In the genomic region with DNA sequence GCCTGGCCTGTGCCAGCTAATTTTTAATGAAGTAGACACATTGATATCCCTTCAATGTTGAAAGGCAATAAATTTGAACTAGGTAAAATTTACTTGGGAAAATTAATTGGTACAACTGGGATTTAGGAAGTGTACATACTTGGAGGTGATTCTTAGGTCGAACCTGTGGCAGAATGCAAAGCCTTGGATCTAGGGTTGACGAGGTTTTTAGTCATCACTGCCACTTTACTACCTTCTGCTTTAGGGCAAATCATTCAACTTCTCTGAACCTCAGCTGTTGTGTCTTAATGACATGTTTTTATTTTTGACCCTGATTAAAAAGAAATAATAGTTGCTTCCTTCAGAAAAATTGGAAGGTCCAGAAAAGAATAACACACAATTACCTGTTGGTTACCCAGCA, we compare ENCODE assay signal across 15 cellular contexts. TPM values are rescaled to one million over a fixed set of nuclear protein-coding genes. Genes with fewer than 3 reads are reported as not detected.
A peak's percentile ranks its signal among the peaks of the same experiment; 100 is the strongest.
DNase-seq lines count a peak whose midpoint lies in the region; ATAC-seq and TF ChIP-seq lines count a peak whose summit lies in the region.
"Had no signal": no experiment of that assay in that cellular context is flagged by ENCODE, and none has a peak within 500 bp of the region (broad histone marks: within the 10 kb centered on the region; RNA-seq: fewer than 3 reads in every experiment).

No MANE protein-coding gene starts in this region.

- H3K27ac Mint-ChIP-seq in HFFc6 (no peak overlapping the region), nephron (no peak overlapping the region)

- ATAC-seq in GM21528 (IDR thresholded peaks at IDR 0.05; ENCODE audit: low FRiP score, unreplicated experiment) (no peak), HG03108 (IDR thresholded peaks at IDR 0.05; ENCODE audit: unreplicated experiment) (no peak), HG03097 (IDR thresholded peaks at IDR 0.05; ENCODE audit: low FRiP score, unreplicated experiment) (no peak)
- ATAC-seq: activated T-cell treated with anti-CD3 and anti-CD28 coated beads, Interleukin-2, amount 50 U/mL, for 4 hours had no signal

- peak overlapping the region; percentile 15; the same call in 1 of the 2 replicates for H3K27ac ChIP-seq in C4-2B
- peak overlapping the region; percentile 97 for H3K27ac ChIP-seq in VCaP

- H3K9me3 Mint-ChIP-seq in HFFc6 = no peaks in the 10 kb centered on the region
- no peaks in the 10 kb centered on the region for H3K9me3 Mint-ChIP-seq in nephron
- H3K9me3 Mint-ChIP-seq: activated CD4-positive, alpha-beta memory T cell treated with anti-CD3 and anti-CD28 coated beads, Interleukin-2, amount 10 ng/mL, durations not matched to agents 7 days and 5 days; activated T-cell treated with anti-CD3 and anti-CD28 coated beads, Interleukin-2, amount 50 U/mL, for 4 hours had no signal

- H3K4me3 Mint-ChIP-seq in HFFc6 (peak overlapping the region; percentile 92), nephron (peak overlapping the region; percentile 63 to 92 (median 73))

- H3K27me3 Mint-ChIP-seq in HFFc6 (ENCODE audit: insufficient read depth) (no peaks in the 10 kb centered on the region), nephron (ENCODE audit: low read depth) (no peaks in the 10 kb centered on the region)
- H3K27me3 Mint-ChIP-seq: activated CD4-positive, alpha-beta memory T cell treated with anti-CD3 and anti-CD28 coated beads, Interleukin-2, amount 10 ng/mL, durations not matched to agents 7 days and 5 days had no signal

- DNase-seq in HFFc6 (no peak), pons (ENCODE audit: low spot score) (no peak)
- DNase-seq: activated CD4-positive, alpha-beta memory T cell treated with anti-CD3 and anti-CD28 coated beads, Interleukin-2, amount 10 ng/mL, durations not matched to agents 7 days and 5 days; activated T-cell treated with anti-CD3 and anti-CD28 coated beads, Interleukin-2, amount 50 U/mL, for 4 hours; adrenal gland; mesendoderm; NCI-H2029 treated with DMSO at 0.1 percent for 48 hours; stimulated activated CD4-positive, alpha-beta T cell treated with anti-CD3 and anti-CD28 coated beads, Interleukin-2, amount 100 ng/mL, for 48 hours had no signal

- no peaks in the 10 kb centered on the region for H3K36me3 Mint-ChIP-seq in HFFc6 (ENCODE audit: low read depth)
- H3K36me3 Mint-ChIP-seq in nephron (ENCODE audit: low read depth) = no peaks in the 10 kb centered on the region

- H3K4me1 Mint-ChIP-seq in HFFc6 (ENCODE audit: low read depth) (peaks cover 38% of the 10 kb centered on the region), nephron (peaks cover 30% of the 10 kb centered on the region)

- TF ChIP-seq CTCF in C4-2B (conservative IDR thresholded peaks at IDR 0.05) (no peak), HFFc6 (IDR thresholded peaks at IDR 0.05) (no peak), VCaP (conservative IDR thresholded peaks at IDR 0.05) (no peak), nephron (IDR thresholded peaks at IDR 0.05; ENCODE audit: unreplicated experiment in 3 of 3) (no peak)

RNA-seq across cellular contexts. Expression of a gene that starts 2.5 kb away (rescaled TPM):
- 10 to 100 TPM; 17.3 to 25.2 (median 24.0) TPM for total RNA-seq in HFFc6 (2021; fragmentation: NEBNext Ultra II Directional; extraction: Animal tissue kit (Norgen Biotek cat#: 25700))

RNA-seq across cellular contexts. Expression of a gene that starts 30.2 kb away (rescaled TPM):
- under 1 TPM in 1 of 6 experiments, not detected in 5; 0.18 TPM for total RNA-seq in HFFc6 (2021; fragmentation: NEBNext Ultra II Directional; extraction: Animal tissue kit (Norgen Biotek cat#: 25700))
- total RNA-seq: activated T-cell treated with anti-CD3 and anti-CD28 coated beads, Interleukin-2, amount 50 U/mL, for 4 hours; frontal cortex had no signal
